1 cellular context compared by ENCODE assay signal in the genomic region with DNA sequence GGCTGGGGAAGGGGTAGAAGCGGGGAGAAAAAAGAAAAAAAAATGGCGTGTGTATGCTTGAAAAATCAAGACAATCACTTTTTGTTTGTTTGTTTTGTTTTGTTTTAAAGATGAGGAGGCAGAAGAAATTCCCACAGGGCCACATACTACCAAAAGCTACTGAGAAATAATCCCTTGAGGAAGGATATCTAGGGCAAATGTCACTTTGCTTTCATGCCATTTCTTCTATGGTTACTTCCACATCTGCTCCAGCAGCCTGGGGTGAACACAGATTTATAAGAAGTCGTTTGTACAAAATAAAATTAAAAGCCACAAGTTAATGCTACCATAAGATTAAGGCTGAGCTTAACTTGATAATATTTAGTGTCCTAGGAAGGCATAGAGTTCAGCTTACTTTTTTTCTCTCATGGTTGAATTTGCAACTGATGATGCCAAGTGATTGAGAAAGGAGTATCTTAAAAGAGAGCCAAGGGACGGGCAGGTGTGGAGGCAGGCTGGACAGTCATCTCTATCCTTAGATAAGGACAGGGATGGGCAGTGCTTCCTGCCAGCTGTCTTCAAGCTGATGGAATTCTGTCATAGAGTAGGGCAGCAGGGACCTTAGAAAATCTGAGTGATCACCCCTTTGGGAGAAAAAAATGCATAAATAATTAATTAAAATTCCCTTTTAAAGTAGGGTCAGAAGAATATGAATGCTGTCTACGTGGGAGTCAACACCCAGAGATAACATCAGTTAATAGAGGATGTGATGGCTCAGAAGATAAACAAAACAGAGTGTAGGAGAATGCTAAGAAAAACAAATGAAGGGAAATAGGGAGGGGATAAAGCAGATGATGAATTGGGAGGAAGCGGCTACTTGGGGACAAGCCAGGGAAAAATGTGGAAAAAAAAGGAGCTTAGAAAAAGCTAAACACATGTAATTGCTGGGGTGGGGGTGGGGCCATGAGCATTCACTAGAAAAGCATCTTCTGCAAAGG.
A peak's percentile ranks its signal among the peaks of the same experiment; 100 is the strongest.
TF ChIP-seq lines count a peak whose summit lies in the region.

No MANE protein-coding gene starts in this region.

TF ChIP-seq in SK-N-SH, 30 proteins besides CTCF, POLR2A, EP300 and RAD21 (continued from another document):
- TF ChIP-seq, protein P1, sequence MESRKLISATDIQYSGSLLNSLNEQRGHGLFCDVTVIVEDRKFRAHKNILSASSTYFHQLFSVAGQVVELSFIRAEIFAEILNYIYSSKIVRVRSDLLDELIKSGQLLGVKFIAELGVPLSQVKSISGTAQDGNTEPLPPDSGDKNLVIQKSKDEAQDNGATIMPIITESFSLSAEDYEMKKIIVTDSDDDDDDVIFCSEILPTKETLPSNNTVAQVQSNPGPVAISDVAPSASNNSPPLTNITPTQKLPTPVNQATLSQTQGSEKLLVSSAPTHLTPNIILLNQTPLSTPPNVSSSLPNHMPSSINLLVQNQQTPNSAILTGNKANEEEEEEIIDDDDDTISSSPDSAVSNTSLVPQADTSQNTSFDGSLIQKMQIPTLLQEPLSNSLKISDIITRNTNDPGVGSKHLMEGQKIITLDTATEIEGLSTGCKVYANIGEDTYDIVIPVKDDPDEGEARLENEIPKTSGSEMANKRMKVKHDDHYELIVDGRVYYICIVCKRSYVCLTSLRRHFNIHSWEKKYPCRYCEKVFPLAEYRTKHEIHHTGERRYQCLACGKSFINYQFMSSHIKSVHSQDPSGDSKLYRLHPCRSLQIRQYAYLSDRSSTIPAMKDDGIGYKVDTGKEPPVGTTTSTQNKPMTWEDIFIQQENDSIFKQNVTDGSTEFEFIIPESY (IDR thresholded peaks at IDR 0.05; ENCODE audit: borderline replicate concordance, low read depth): peak; percentile 64
- TF ChIP-seq, protein P2, sequence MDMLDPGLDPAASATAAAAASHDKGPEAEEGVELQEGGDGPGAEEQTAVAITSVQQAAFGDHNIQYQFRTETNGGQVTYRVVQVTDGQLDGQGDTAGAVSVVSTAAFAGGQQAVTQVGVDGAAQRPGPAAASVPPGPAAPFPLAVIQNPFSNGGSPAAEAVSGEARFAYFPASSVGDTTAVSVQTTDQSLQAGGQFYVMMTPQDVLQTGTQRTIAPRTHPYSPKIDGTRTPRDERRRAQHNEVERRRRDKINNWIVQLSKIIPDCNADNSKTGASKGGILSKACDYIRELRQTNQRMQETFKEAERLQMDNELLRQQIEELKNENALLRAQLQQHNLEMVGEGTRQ (IDR thresholded peaks at IDR 0.05; ENCODE audit: borderline replicate concordance, low read depth, low read length): no peak
- TF ChIP-seq, protein P3, sequence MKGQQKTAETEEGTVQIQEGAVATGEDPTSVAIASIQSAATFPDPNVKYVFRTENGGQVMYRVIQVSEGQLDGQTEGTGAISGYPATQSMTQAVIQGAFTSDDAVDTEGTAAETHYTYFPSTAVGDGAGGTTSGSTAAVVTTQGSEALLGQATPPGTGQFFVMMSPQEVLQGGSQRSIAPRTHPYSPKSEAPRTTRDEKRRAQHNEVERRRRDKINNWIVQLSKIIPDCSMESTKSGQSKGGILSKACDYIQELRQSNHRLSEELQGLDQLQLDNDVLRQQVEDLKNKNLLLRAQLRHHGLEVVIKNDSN (IDR thresholded peaks at IDR 0.05; ENCODE audit: borderline replicate concordance, low read depth): 0 out of 2 replicates have a peak, but pooled peaks have one; percentile 15
- TF ChIP-seq TCF12 (IDR thresholded peaks at IDR 0.05) (peak; percentile 98), FOXM1 (IDR thresholded peaks at IDR 0.05; ENCODE audit: low read depth) (peak; percentile 93), POLR2AphosphoS5 (IDR thresholded peaks at IDR 0.05; ENCODE audit: low read depth, low read length) (peak; percentile 61; the same call in 1 of the 2 replicates), JUND (IDR thresholded peaks at IDR 0.05) (peak; percentile 91), FOSL2 (IDR thresholded peaks at IDR 0.05; ENCODE audit: borderline replicate concordance, low read depth) (peak; percentile 49; the same call in 1 of the 2 replicates), ELF1 (IDR thresholded peaks at IDR 0.05) (peak; percentile 37; the same call in 1 of the 2 replicates), RXRA (IDR thresholded peaks at IDR 0.05; ENCODE audit: borderline replicate concordance, low read depth) (peak; percentile 82; the same call in 1 of the 2 replicates), SMC3 (IDR thresholded peaks at IDR 0.05; ENCODE audit: low read depth, low read length) (no peak), MXI1 (IDR thresholded peaks at IDR 0.05; ENCODE audit: low read depth, low read length) (no peak)
